Comparison of ENCODE assay signal across 20 cellular contexts in genomic region chr14:31461545-31461944, GRCh38. TPM values are rescaled to one million over a fixed set of nuclear protein-coding genes. Genes with fewer than 3 reads are reported as not detected.
DNase-seq lines count a peak whose midpoint lies in the region; FAIRE-seq and TF ChIP-seq lines count a peak whose summit lies in the region.
"Had no signal": no experiment of that assay in that cellular context is flagged by ENCODE, and none has a peak within 500 bp of the region (broad histone marks: within the 10 kb centered on the region; RNA-seq: fewer than 3 reads in every experiment).

No MANE protein-coding gene starts in this region.

- no peak overlapping the region for H3K4me3 Mint-ChIP-seq in H9
- H3K4me3 Mint-ChIP-seq: CD4-positive, CD25-positive, alpha-beta regulatory T cell had no signal

- H4K5ac ChIP-seq in H9 (ENCODE audit: insufficient read length, low read depth, low read length): no peak overlapping the region

- peaks cover 16 to 18% of the 10 kb centered on the region in 2 experiments for H3K4me1 Mint-ChIP-seq in H9

- no peak overlapping the region for H4K91ac ChIP-seq in H9 (ENCODE audit: insufficient read length, low read depth, low read length)

- H2AFZ ChIP-seq in H9 (ENCODE audit: low read length) (peak overlapping the region; percentile 71), OCI-LY7 (ENCODE audit: low read length) (peak overlapping the region; percentile 16; the same call in 1 of the 2 replicates), keratinocyte (ENCODE audit: control insufficient read depth, low read length) (peak overlapping the region; percentile 63)
- H2AFZ ChIP-seq: GM23248 had no signal

- intact Hi-C loops in OCI-LY7 (cut with micrococcal nuclease; ENCODE audit: unreplicated experiment): no loop called here

- no peak overlapping the region for H3K4me3 ChIP-seq in OCI-LY7 (ENCODE audit: low read depth, low read length, poor library complexity, severe bottlenecking)
- no peak overlapping the region for H3K4me3 ChIP-seq in keratinocyte (ENCODE audit: control insufficient read depth in 2 of 3, extremely low read depth in 1 of 3, insufficient read depth in 2 of 3, low read depth in 1 of 3, low read length in 3 of 3)
- H3K4me3 ChIP-seq: GM23248 had no signal

- H3K4me1 ChIP-seq in H9 (ENCODE audit: insufficient read depth, low read length) (no peaks in the 10 kb centered on the region), OCI-LY7 (ENCODE audit: insufficient read depth, low read length, poor library complexity, severe bottlenecking) (peaks cover 10% of the 10 kb centered on the region), keratinocyte (ENCODE audit: control insufficient read depth, extremely low read depth, insufficient read depth, low read length) (peaks cover 19% of the 10 kb centered on the region)

- H3K79me2 ChIP-seq in H9 (ENCODE audit: insufficient read depth, low read length) (no peaks in the 10 kb centered on the region), OCI-LY7 (ENCODE audit: insufficient read depth, low read depth, low read length) (peaks cover 4% of the 10 kb centered on the region; the same call in 1 of the 2 replicates), keratinocyte (ENCODE audit: control insufficient read depth, insufficient read depth, low read length) (peaks cover 6% of the 10 kb centered on the region)

- H3K56ac ChIP-seq in H9 (ENCODE audit: insufficient read length, low read depth, low read length): no peak overlapping the region

- H3K27ac ChIP-seq in H9 (ENCODE audit: insufficient read length, low read depth, low read length) (no peak overlapping the region), OCI-LY7 (ENCODE audit: low read depth, low read length, poor library complexity, severe bottlenecking) (no peak overlapping the region), keratinocyte (ENCODE audit: control insufficient read depth, insufficient read depth, low read length) (no peak overlapping the region)
- H3K27ac ChIP-seq: GM23248 had no signal

- H3K36me3 Mint-ChIP-seq in H9 (ENCODE audit: insufficient read depth in 1 of 3, low read depth in 3 of 3): no peaks in the 10 kb centered on the region
- H3K36me3 Mint-ChIP-seq: CD4-positive, CD25-positive, alpha-beta regulatory T cell had no signal

- no TSS peak for BruUV-seq in OCI-LY7 (replicated peaks; lab: Mats Ljungman, UMichigan)

- peaks cover 5% of the 10 kb centered on the region for H3K23me2 ChIP-seq in H9 (ENCODE audit: insufficient read length, low read depth, low read length, poor library complexity, severe bottlenecking)

- no peak overlapping the region for H2BK15ac ChIP-seq in H9 (ENCODE audit: low read depth, low read length)

- H3K4ac ChIP-seq in H9 (ENCODE audit: low read depth, low read length): no peak overlapping the region

- H2BK5ac ChIP-seq in H9 (ENCODE audit: insufficient read length, low read length): no peak overlapping the region

- 100% methylated on average over 1 of the region's 3 CpGs for WGBS in H9 (ENCODE audit: extremely low coverage, insufficient read length, low lambda C conversion rate)

- no peak overlapping the region for H3K14ac ChIP-seq in H9 (ENCODE audit: insufficient read depth, low read length)

- no peaks in the 10 kb centered on the region for H3K79me1 ChIP-seq in H9 (ENCODE audit: insufficient read depth, low read depth, low read length, poor library complexity, severe bottlenecking)

- H2BK120ac ChIP-seq in H9 (ENCODE audit: low read depth, low read length, poor library complexity, severe bottlenecking): no peak overlapping the region

- no peaks in the 10 kb centered on the region for H3K9me3 ChIP-seq in H9 (ENCODE audit: control insufficient read depth, low read depth, low read length)
- H3K9me3 ChIP-seq in OCI-LY7 (ENCODE audit: low read length): no peaks in the 10 kb centered on the region
- no peaks in the 10 kb centered on the region for H3K9me3 ChIP-seq in keratinocyte (ENCODE audit: control insufficient read depth, low read depth, low read length)

- no peak overlapping the region for H3K18ac ChIP-seq in H9 (ENCODE audit: insufficient read length, low read depth, low read length)

- no peak overlapping the region for H2BK20ac ChIP-seq in H9 (ENCODE audit: low read depth, low read length, poor library complexity, severe bottlenecking)

- no peak overlapping the region for H3K23ac ChIP-seq in H9 (ENCODE audit: insufficient read length, low read depth, low read length)

- no peak overlapping the region for H4K8ac ChIP-seq in H9 (replicated peaks; ENCODE audit: insufficient read length, low read depth, low read length)

- no peak overlapping the region for H2AK5ac ChIP-seq in H9 (ENCODE audit: insufficient read length, low read length)

- no peaks in the 10 kb centered on the region for H3K9me1 ChIP-seq in keratinocyte (ENCODE audit: control insufficient read depth, extremely low read depth, insufficient read depth, low read length)

- dilution Hi-C loops in keratinocyte (cut with MboI; ENCODE audit: extremely low pct_ligation_motif_present, low sequenced_read_pairs): no loop called here

- H3K27me3 ChIP-seq in H9 (ENCODE audit: insufficient read depth, low read length) (no peaks in the 10 kb centered on the region), keratinocyte (ENCODE audit: control insufficient read depth, extremely low read depth, insufficient read depth, low read length) (no peaks in the 10 kb centered on the region)

- CTCF ChIA-PET in OCI-LY7 (lab: Charles Lee; ENCODE audit: unreplicated experiment): no interaction called here

- POLR2A ChIA-PET in OCI-LY7 (lab: Charles Lee): no interaction called here

- no peaks in the 10 kb centered on the region for H3K9me2 ChIP-seq in OCI-LY7 (ENCODE audit: insufficient read depth, low read length)

- no peaks in the 10 kb centered on the region for H3K9me3 Mint-ChIP-seq in H9

- H3K9ac ChIP-seq in H9 (ENCODE audit: extremely low read depth, insufficient read length, low read length) (no peak overlapping the region), keratinocyte (ENCODE audit: control insufficient read depth, extremely low read depth, insufficient read depth, low read length) (no peak overlapping the region)
- H3K9ac ChIP-seq: GM23248 had no signal

- DNase-seq in H9: no peak
- peak; percentile 3 for DNase-seq in OCI-LY7 (ENCODE audit: low spot score)
- no peak for DNase-seq in keratinocyte (ENCODE audit: low read depth, low spot score)
- DNase-seq in renal cortical epithelial cell (ENCODE audit: low read depth): peak; percentile 16
- DNase-seq in epidermal melanocyte (ENCODE audit: insufficient read length, low spot score): no peak
- DNase-seq in NCI-H2196 treated with DMSO at 0.1 percent for 48 hours (lab: John Stamatoyannopoulos, UW; ENCODE audit: unreplicated experiment): no peak
- no peak for DNase-seq in NCI-H1105 treated with DMSO at 0.1 percent for 48 hours (lab: John Stamatoyannopoulos, UW)
- DNase-seq: ACHN; AML-193; CD4-positive, CD25-positive, alpha-beta regulatory T cell; COR-L47; DMS 273 treated with DMSO at 0.1 percent for 48 hours; GM23248; KBM-7; NCI-H187; NCI-H345; NCI-H526; Right ventricle myocardium superior had no signal

- H3K4me2 ChIP-seq in H9 (ENCODE audit: insufficient read depth, insufficient read length, low read length) (no peak overlapping the region), OCI-LY7 (ENCODE audit: low read length) (no peak overlapping the region), keratinocyte (ENCODE audit: control insufficient read depth, extremely low read depth, insufficient read depth, low read depth, low read length) (peak overlapping the region; percentile 39)

- no peak for FAIRE-seq in keratinocyte (lab: Jason Lieb, UNC)
- FAIRE-seq: G401.6, RCC 7860 had no signal

- no peaks in the 10 kb centered on the region; the same call in 1 of the 2 replicates for H3K27me3 Mint-ChIP-seq in H9 (ENCODE audit: low read depth)

- no peak for TF ChIP-seq CTCF in H9 (conservative IDR thresholded peaks at IDR 0.05)
- TF ChIP-seq CTCF in OCI-LY7 (conservative IDR thresholded peaks at IDR 0.05; ENCODE audit: low read length): no peak
- no peak for TF ChIP-seq CTCF in keratinocyte (optimal IDR thresholded peaks at IDR 0.05 in 1 of 3, IDR thresholded peaks at IDR 0.05 in 1 of 3, conservative IDR thresholded peaks at IDR 0.05 in 1 of 3; ENCODE audit: extremely low read depth in 1 of 3, insufficient read depth in 2 of 3, low read length in 3 of 3)

- H3K27ac Mint-ChIP-seq in H9: no peak overlapping the region
- H3K27ac Mint-ChIP-seq: CD4-positive, CD25-positive, alpha-beta regulatory T cell had no signal

- H2BK12ac ChIP-seq in H9 (ENCODE audit: insufficient read length, low read depth, low read length): no peak overlapping the region

- H3K36me3 ChIP-seq in OCI-LY7 (ENCODE audit: insufficient read depth, low read length) (no peaks in the 10 kb centered on the region), keratinocyte (ENCODE audit: control insufficient read depth in 2 of 2, extremely low read depth in 1 of 2, insufficient read depth in 2 of 2, low read length in 2 of 2) (no peaks in the 10 kb centered on the region)

- H4K20me1 ChIP-seq in H9 (ENCODE audit: control insufficient read depth, insufficient read depth, insufficient read length) (no peaks in the 10 kb centered on the region), OCI-LY7 (ENCODE audit: insufficient read depth, low read length) (no peaks in the 10 kb centered on the region), keratinocyte (ENCODE audit: control insufficient read depth, extremely low read depth, insufficient read depth, low read length) (no peaks in the 10 kb centered on the region)

- no peak overlapping the region for H3T11ph ChIP-seq in H9 (ENCODE audit: low read length)

RNA-seq across cellular contexts. Expression of gene DTD2, which starts 4.2 kb away (rescaled TPM):
- total RNA-seq in H9 (2021): 14.8 and 15.6 TPM in 2 replicates
- 48.9 and 61.4 TPM in 2 replicates for total RNA-seq in OCI-LY7 (2014; rRNA removed; shearing (Covaris generic))
- total RNA-seq in OCI-LY7 (2022): 29.2 and 32.6 TPM in 2 replicates
- 13.1 to 26.2 TPM (median 22.3 TPM) in 3 replicates for polyA plus RNA-seq in keratinocyte
- 3.2 TPM for polyA plus RNA-seq in keratinocyte (2011; ENCODE audit: low read depth)
- polyA plus RNA-seq in keratinocyte (2011; cell fraction: cytosol; rRNA removed): 22.4 and 25.9 TPM in 2 replicates
- 9.2 and 9.3 TPM in 2 replicates for polyA plus RNA-seq in keratinocyte (2011; cell fraction: nucleus; rRNA removed)
- polyA plus RNA-seq in keratinocyte (2012; ENCODE audit: low replicate concordance): 7.6 and 17.6 TPM in 2 replicates
- polyA minus RNA-seq in keratinocyte: 2.6 to 17.2 TPM (median 11.9 TPM) in 3 replicates
- polyA minus RNA-seq in keratinocyte (2011; cell fraction: cytosol; rRNA and poly(A)+ RNA removed): 19.2 TPM
- polyA minus RNA-seq in keratinocyte (2011; cell fraction: nucleus; rRNA and poly(A)+ RNA removed): 4.3 and 7.8 TPM in 2 replicates
- total RNA-seq in renal cortical epithelial cell: 40.5 and 49.3 TPM in 2 replicates

RNA-seq across cellular contexts. Expression of gene GPR33, which starts 26.3 kb away (rescaled TPM):
- total RNA-seq in H9 (2021) (not detected in 2 replicates), OCI-LY7 (2022) (not detected in 2 replicates), renal cortical epithelial cell (not detected in 2 replicates)
- total RNA-seq in OCI-LY7 (2014; rRNA removed; shearing (Covaris generic)): not detected in 2 replicates
- polyA plus RNA-seq in keratinocyte: not detected in 3 replicates
- polyA plus RNA-seq in keratinocyte (2011; ENCODE audit: low read depth): not detected
- polyA plus RNA-seq in keratinocyte (2011; cell fraction: cytosol; rRNA removed): not detected in 2 replicates
- not detected in 2 replicates for polyA plus RNA-seq in keratinocyte (2011; cell fraction: nucleus; rRNA removed)
- polyA plus RNA-seq in keratinocyte (2012; ENCODE audit: low replicate concordance): not detected in 2 replicates
- polyA minus RNA-seq in keratinocyte: not detected in 3 replicates
- polyA minus RNA-seq in keratinocyte (2011; cell fraction: cytosol; rRNA and poly(A)+ RNA removed): not detected
- polyA minus RNA-seq in keratinocyte (2011; cell fraction: nucleus; rRNA and poly(A)+ RNA removed): not detected in 2 replicates
- total RNA-seq: CD4-positive, CD25-positive, alpha-beta regulatory T cell; GM23248; Right ventricle myocardium superior had no signal
- polyA plus RNA-seq: CD4-positive, CD25-positive, alpha-beta regulatory T cell; GM23248 had no signal

RNA-seq across cellular contexts. Expression of gene HEATR5A, which starts 41.2 kb away (rescaled TPM):
- 21.2 and 23.9 TPM in 2 replicates for total RNA-seq in H9 (2021)
- 12.0 and 13.7 TPM in 2 replicates for total RNA-seq in OCI-LY7 (2014; rRNA removed; shearing (Covaris generic))
- total RNA-seq in OCI-LY7 (2022): 16.2 and 20.3 TPM in 2 replicates
- polyA plus RNA-seq in keratinocyte: 12.7 to 16.7 TPM (median 15.1 TPM) in 3 replicates
- 5.9 TPM for polyA plus RNA-seq in keratinocyte (2011; ENCODE audit: low read depth)
- polyA plus RNA-seq in keratinocyte (2011; cell fraction: cytosol; rRNA removed): 5.9 and 12.7 TPM in 2 replicates
- 19.3 and 19.4 TPM in 2 replicates for polyA plus RNA-seq in keratinocyte (2011; cell fraction: nucleus; rRNA removed)
- 6.5 and 9.9 TPM in 2 replicates for polyA plus RNA-seq in keratinocyte (2012; ENCODE audit: low replicate concordance)
- 16.0 to 35.2 TPM (median 32.3 TPM) in 3 replicates for polyA minus RNA-seq in keratinocyte
- polyA minus RNA-seq in keratinocyte (2011; cell fraction: cytosol; rRNA and poly(A)+ RNA removed): 15.7 TPM
- 29.2 and 52.2 TPM in 2 replicates for polyA minus RNA-seq in keratinocyte (2011; cell fraction: nucleus; rRNA and poly(A)+ RNA removed)
- total RNA-seq in renal cortical epithelial cell: 22.7 and 36.0 TPM in 2 replicates

Comparison
In these comparisons a context has a peak if more than half of its experiments do, and no peak if none do; other contexts are left out.
1. DNase-seq: peak in OCI-LY7 (single experiment) and renal cortical epithelial cell (single experiment); none in H9 (single experiment), keratinocyte (single experiment), epidermal melanocyte (single experiment), NCI-H2196 treated with DMSO at 0.1 percent for 48 hours (single experiment) and NCI-H1105 treated with DMSO at 0.1 percent for 48 hours (single experiment).
2. H2AFZ ChIP-seq: peak in every context shown above with its lines; median percentile 71 in H9; 63 in keratinocyte; 16 in OCI-LY7.